In genomic region chr3:60154011-60154410, GRCh38 we compare ENCODE assay signal across 17 cellular contexts.
DNase-seq lines count a peak whose midpoint lies in the region; ATAC-seq and TF ChIP-seq lines count a peak whose summit lies in the region.
"Had no signal": no experiment of that assay in that cellular context is flagged by ENCODE, and none has a peak within 500 bp of the region (broad histone marks: within the 10 kb centered on the region; RNA-seq: fewer than 3 reads in every experiment).

No MANE protein-coding gene starts in this region.

- peak; percentile 18 for DNase-seq in EH (ENCODE audit: low read depth)
- peak; percentile 51 for DNase-seq in NCI-H226
- DNase-seq in kidney glomerular epithelial cell (lab: John Stamatoyannopoulos, UW): peak; percentile 54
- no peak for DNase-seq in osteocyte (ENCODE audit: extremely low spot score, unreplicated experiment)
- DNase-seq in activated CD8-positive, alpha-beta memory T cell treated with anti-CD3 and anti-CD28 coated beads, Interleukin-2, amount 10 ng/mL, durations not matched to agents 7 days and 5 days: no peak
- DNase-seq in NAMALWA (ENCODE audit: low spot score): no peak
- DNase-seq in stimulated activated effector memory CD8-positive, alpha-beta T cell treated with anti-CD3 and anti-CD28 coated beads, Interleukin-12 subunit alpha, Interleukin-12 subunit beta, amount 100 ng/mL, for 72 hours (ENCODE audit: low spot score in 2 of 2): no peak
- DNase-seq: AML-193; Caco-2; CD4-positive, alpha-beta T cell; DMS153; DMS79; H9 had no signal

- H3K9me3 Mint-ChIP-seq in osteocyte (ENCODE audit: unreplicated experiment): no peaks in the 10 kb centered on the region
- H3K9me3 Mint-ChIP-seq in activated CD8-positive, alpha-beta memory T cell treated with anti-CD3 and anti-CD28 coated beads, Interleukin-2, amount 10 ng/mL, durations not matched to agents 7 days and 5 days (ENCODE audit: low read depth): no peaks in the 10 kb centered on the region
- no peaks in the 10 kb centered on the region for H3K9me3 Mint-ChIP-seq in stimulated activated effector memory CD8-positive, alpha-beta T cell treated with anti-CD3 and anti-CD28 coated beads, Interleukin-12 subunit alpha, Interleukin-12 subunit beta, amount 100 ng/mL, for 72 hours
- H3K9me3 Mint-ChIP-seq: CD4-positive, alpha-beta T cell; H9; IgD-negative memory B cell had no signal

- CTCF ChIA-PET in activated CD8-positive, alpha-beta memory T cell treated with anti-CD3 and anti-CD28 coated beads, Interleukin-2, amount 10 ng/mL, durations not matched to agents 7 days and 5 days (lab: Charles Lee): no interaction called here

- H3K36me3 Mint-ChIP-seq in osteocyte (ENCODE audit: unreplicated experiment): no peaks in the 10 kb centered on the region
- H3K36me3 Mint-ChIP-seq in activated CD8-positive, alpha-beta memory T cell treated with anti-CD3 and anti-CD28 coated beads, Interleukin-2, amount 10 ng/mL, durations not matched to agents 7 days and 5 days: no peaks in the 10 kb centered on the region
- no peaks in the 10 kb centered on the region for H3K36me3 Mint-ChIP-seq in stimulated activated effector memory CD8-positive, alpha-beta T cell treated with anti-CD3 and anti-CD28 coated beads, Interleukin-12 subunit alpha, Interleukin-12 subunit beta, amount 100 ng/mL, for 72 hours

- ATAC-seq in activated CD8-positive, alpha-beta memory T cell treated with anti-CD3 and anti-CD28 coated beads, Interleukin-2, amount 10 ng/mL, durations not matched to agents 7 days and 5 days: no peak
- no peak for ATAC-seq in HG03439 (IDR thresholded peaks at IDR 0.05; ENCODE audit: unreplicated experiment)
- ATAC-seq in stimulated activated effector memory CD8-positive, alpha-beta T cell treated with anti-CD3 and anti-CD28 coated beads, Interleukin-12 subunit alpha, Interleukin-12 subunit beta, amount 100 ng/mL, for 72 hours: no peak
- ATAC-seq: A549, HepG2 had no signal

- no peaks in the 10 kb centered on the region for H3K27me3 Mint-ChIP-seq in osteocyte (ENCODE audit: unreplicated experiment)
- no peaks in the 10 kb centered on the region for H3K27me3 Mint-ChIP-seq in activated CD8-positive, alpha-beta memory T cell treated with anti-CD3 and anti-CD28 coated beads, Interleukin-2, amount 10 ng/mL, durations not matched to agents 7 days and 5 days
- H3K27me3 Mint-ChIP-seq: CD4-positive, alpha-beta T cell had no signal

- H3K4me1 Mint-ChIP-seq in osteocyte (ENCODE audit: unreplicated experiment): peaks cover 24% of the 10 kb centered on the region
- no peaks in the 10 kb centered on the region for H3K4me1 Mint-ChIP-seq in activated CD8-positive, alpha-beta memory T cell treated with anti-CD3 and anti-CD28 coated beads, Interleukin-2, amount 10 ng/mL, durations not matched to agents 7 days and 5 days
- H3K4me1 Mint-ChIP-seq in stimulated activated effector memory CD8-positive, alpha-beta T cell treated with anti-CD3 and anti-CD28 coated beads, Interleukin-12 subunit alpha, Interleukin-12 subunit beta, amount 100 ng/mL, for 72 hours: no peaks in the 10 kb centered on the region
- H3K4me1 Mint-ChIP-seq: H9, IgD-negative memory B cell had no signal

- no peak for TF ChIP-seq CTCF in osteocyte (IDR thresholded peaks at IDR 0.05)

- H3K27ac Mint-ChIP-seq in osteocyte (ENCODE audit: unreplicated experiment): peak overlapping the region; percentile 57
- no peak overlapping the region for H3K27ac Mint-ChIP-seq in activated CD8-positive, alpha-beta memory T cell treated with anti-CD3 and anti-CD28 coated beads, Interleukin-2, amount 10 ng/mL, durations not matched to agents 7 days and 5 days
- H3K27ac Mint-ChIP-seq in stimulated activated effector memory CD8-positive, alpha-beta T cell treated with anti-CD3 and anti-CD28 coated beads, Interleukin-12 subunit alpha, Interleukin-12 subunit beta, amount 100 ng/mL, for 72 hours: no peak overlapping the region
- H3K27ac Mint-ChIP-seq: CD4-positive, alpha-beta T cell; H9; IgD-negative memory B cell had no signal

- H3K4me3 Mint-ChIP-seq in osteocyte (ENCODE audit: unreplicated experiment): no peak overlapping the region
- H3K4me3 Mint-ChIP-seq in activated CD8-positive, alpha-beta memory T cell treated with anti-CD3 and anti-CD28 coated beads, Interleukin-2, amount 10 ng/mL, durations not matched to agents 7 days and 5 days: no peak overlapping the region
- no peak overlapping the region for H3K4me3 Mint-ChIP-seq in stimulated activated effector memory CD8-positive, alpha-beta T cell treated with anti-CD3 and anti-CD28 coated beads, Interleukin-12 subunit alpha, Interleukin-12 subunit beta, amount 100 ng/mL, for 72 hours
- H3K4me3 Mint-ChIP-seq: CD4-positive, alpha-beta T cell; H9; IgD-negative memory B cell had no signal

Comparison
In these comparisons a context has a peak if more than half of its experiments do, and no peak if none do; other contexts are left out.
1. DNase-seq: peak in EH (single experiment), NCI-H226 (single experiment) and kidney glomerular epithelial cell (single experiment); none in osteocyte (single experiment), activated CD8-positive, alpha-beta memory T cell treated with anti-CD3 and anti-CD28 coated beads, Interleukin-2, amount 10 ng/mL, durations not matched to agents 7 days and 5 days (single experiment), NAMALWA (single experiment) and stimulated activated effector memory CD8-positive, alpha-beta T cell treated with anti-CD3 and anti-CD28 coated beads, Interleukin-12 subunit alpha, Interleukin-12 subunit beta, amount 100 ng/mL, for 72 hours (0 of 2).